In the genomic region with DNA sequence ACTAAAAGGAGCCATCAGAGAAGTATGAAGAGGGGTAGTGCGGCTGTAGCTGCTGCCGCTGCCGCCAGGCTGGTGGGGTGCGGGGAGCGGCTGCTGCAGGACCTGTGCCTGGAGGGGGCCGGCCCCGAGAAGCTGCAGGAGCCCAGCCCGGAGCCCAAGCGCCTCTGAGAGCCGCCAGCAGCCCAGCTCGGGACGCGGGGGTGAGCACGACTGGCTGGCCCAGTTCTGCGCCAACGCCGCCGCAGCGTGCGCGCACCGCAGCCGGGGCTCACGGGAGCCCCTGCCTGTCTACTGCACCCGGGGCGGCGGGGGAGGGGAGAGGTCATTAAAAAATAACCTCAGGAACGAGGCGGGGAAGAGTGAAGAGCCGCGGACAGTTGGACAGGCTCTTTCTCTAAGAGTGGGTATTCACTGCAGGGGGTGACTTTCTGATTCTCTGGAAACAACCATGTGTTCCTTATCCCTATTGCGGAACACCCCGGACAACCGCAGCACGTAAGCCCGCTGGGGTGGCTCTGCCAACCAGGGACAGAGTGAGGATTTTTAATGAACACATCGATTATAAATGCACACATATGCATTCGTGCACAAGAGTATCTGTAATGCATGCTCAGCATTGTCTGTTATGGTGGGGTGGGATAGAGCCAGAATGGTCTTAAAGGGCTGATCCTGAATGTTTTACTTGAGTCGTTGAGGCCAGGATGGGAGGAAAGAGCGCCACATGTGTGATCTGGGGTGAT, we compare ENCODE assay signal across 1 cellular context.
A peak's percentile ranks its signal among the peaks of the same experiment; 100 is the strongest.
TF ChIP-seq lines count a peak whose summit lies in the region.

No MANE protein-coding gene starts in this region.

TF ChIP-seq in HepG2, 621 proteins besides CTCF, POLR2A, EP300 and RAD21 (continued from another document and continues in another):
- no peak for TF ChIP-seq FOXO4 (CRISPR knock-in tag; conservative IDR thresholded peaks at IDR 0.05)
- no peak for TF ChIP-seq ZBTB46 (CRISPR knock-in tag; IDR thresholded peaks at IDR 0.05; ENCODE audit: borderline replicate concordance)
- no peak for TF ChIP-seq THAP11 (CRISPR knock-in tag; IDR thresholded peaks at IDR 0.05)
- TF ChIP-seq PHF21A (CRISPR knock-in tag; IDR thresholded peaks at IDR 0.05) = peak; percentile 68; the same call in 1 of the 2 replicates
- TF ChIP-seq, protein P1, sequence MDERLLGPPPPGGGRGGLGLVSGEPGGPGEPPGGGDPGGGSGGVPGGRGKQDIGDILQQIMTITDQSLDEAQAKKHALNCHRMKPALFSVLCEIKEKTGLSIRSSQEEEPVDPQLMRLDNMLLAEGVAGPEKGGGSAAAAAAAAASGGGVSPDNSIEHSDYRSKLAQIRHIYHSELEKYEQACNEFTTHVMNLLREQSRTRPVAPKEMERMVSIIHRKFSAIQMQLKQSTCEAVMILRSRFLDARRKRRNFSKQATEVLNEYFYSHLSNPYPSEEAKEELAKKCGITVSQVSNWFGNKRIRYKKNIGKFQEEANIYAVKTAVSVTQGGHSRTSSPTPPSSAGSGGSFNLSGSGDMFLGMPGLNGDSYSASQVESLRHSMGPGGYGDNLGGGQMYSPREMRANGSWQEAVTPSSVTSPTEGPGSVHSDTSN (CRISPR knock-in tag; IDR thresholded peaks at IDR 0.05) = no peak
- TF ChIP-seq GTF3A (CRISPR knock-in tag; conservative IDR thresholded peaks at IDR 0.05) = no peak
- TF ChIP-seq ZNF879 (CRISPR knock-in tag; IDR thresholded peaks at IDR 0.05) = no peak
- TF ChIP-seq, protein P2, sequence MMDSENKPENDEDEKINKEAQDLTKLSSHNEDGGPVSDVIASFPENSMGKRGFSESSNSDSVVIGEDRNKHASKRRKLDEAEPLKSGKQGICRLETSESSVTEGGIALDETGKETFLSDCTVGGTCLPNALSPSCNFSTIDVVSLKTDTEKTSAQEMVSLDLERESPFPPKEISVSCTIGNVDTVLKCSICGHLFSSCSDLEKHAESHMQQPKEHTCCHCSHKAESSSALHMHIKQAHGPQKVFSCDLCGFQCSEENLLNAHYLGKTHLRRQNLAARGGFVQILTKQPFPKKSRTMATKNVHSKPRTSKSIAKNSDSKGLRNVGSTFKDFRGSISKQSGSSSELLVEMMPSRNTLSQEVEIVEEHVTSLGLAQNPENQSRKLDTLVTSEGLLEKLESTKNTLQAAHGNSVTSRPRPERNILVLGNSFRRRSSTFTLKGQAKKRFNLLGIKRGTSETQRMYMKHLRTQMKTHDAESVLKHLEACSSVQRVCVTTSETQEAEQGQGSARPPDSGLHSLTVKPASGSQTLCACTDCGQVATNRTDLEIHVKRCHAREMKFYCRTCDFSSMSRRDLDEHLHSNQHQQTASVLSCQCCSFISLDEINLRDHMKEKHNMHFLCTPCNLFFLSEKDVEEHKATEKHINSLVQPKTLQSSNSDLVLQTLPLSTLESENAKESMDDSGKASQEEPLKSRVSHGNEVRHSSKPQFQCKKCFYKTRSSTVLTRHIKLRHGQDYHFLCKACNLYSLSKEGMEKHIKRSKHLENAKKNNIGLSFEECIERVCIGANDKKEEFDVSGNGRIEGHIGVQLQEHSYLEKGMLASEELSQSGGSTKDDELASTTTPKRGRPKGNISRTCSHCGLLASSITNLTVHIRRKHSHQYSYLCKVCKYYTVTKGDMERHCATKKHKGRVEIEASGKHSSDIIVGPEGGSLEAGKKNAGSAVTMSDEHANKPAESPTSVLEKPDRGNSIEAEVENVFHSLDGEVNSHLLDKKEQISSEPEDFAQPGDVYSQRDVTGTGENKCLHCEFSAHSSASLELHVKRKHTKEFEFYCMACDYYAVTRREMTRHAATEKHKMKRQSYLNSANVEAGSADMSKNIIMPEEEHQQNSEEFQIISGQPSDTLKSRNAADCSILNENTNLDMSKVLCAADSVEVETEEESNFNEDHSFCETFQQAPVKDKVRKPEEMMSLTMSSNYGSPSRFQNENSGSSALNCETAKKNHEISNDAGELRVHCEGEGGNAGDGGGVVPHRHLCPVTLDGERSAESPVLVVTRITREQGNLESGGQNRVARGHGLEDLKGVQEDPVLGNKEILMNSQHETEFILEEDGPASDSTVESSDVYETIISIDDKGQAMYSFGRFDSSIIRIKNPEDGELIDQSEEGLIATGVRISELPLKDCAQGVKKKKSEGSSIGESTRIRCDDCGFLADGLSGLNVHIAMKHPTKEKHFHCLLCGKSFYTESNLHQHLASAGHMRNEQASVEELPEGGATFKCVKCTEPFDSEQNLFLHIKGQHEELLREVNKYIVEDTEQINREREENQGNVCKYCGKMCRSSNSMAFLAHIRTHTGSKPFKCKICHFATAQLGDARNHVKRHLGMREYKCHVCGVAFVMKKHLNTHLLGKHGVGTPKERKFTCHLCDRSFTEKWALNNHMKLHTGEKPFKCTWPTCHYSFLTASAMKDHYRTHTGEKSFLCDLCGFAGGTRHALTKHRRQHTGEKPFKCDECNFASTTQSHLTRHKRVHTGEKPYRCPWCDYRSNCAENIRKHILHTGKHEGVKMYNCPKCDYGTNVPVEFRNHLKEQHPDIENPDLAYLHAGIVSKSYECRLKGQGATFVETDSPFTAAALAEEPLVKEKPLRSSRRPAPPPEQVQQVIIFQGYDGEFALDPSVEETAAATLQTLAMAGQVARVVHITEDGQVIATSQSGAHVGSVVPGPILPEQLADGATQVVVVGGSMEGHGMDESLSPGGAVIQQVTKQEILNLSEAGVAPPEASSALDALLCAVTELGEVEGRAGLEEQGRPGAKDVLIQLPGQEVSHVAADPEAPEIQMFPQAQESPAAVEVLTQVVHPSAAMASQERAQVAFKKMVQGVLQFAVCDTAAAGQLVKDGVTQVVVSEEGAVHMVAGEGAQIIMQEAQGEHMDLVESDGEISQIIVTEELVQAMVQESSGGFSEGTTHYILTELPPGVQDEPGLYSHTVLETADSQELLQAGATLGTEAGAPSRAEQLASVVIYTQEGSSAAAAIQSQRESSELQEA (CRISPR knock-in tag; IDR thresholded peaks at IDR 0.05; ENCODE audit: not compliant biosample characterization) = no peak
- no peak for TF ChIP-seq TCF7L2 (IDR thresholded peaks at IDR 0.05; ENCODE audit: low read depth, low read length)
- no peak for TF ChIP-seq SMAD3 (CRISPR knock-in tag; IDR thresholded peaks at IDR 0.05)
- TF ChIP-seq, protein P3, sequence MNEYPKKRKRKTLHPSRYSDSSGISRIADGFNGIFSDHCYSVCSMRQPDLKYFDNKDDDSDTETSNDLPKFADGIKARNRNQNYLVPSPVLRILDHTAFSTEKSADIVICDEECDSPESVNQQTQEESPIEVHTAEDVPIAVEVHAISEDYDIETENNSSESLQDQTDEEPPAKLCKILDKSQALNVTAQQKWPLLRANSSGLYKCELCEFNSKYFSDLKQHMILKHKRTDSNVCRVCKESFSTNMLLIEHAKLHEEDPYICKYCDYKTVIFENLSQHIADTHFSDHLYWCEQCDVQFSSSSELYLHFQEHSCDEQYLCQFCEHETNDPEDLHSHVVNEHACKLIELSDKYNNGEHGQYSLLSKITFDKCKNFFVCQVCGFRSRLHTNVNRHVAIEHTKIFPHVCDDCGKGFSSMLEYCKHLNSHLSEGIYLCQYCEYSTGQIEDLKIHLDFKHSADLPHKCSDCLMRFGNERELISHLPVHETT (CRISPR knock-in tag; conservative IDR thresholded peaks at IDR 0.05) = no peak
- no peak for TF ChIP-seq ZBTB1 (CRISPR knock-in tag; IDR thresholded peaks at IDR 0.05; ENCODE audit: borderline replicate concordance)
- TF ChIP-seq PLRG1 (conservative IDR thresholded peaks at IDR 0.05) = no peak
- TF ChIP-seq, protein P4, sequence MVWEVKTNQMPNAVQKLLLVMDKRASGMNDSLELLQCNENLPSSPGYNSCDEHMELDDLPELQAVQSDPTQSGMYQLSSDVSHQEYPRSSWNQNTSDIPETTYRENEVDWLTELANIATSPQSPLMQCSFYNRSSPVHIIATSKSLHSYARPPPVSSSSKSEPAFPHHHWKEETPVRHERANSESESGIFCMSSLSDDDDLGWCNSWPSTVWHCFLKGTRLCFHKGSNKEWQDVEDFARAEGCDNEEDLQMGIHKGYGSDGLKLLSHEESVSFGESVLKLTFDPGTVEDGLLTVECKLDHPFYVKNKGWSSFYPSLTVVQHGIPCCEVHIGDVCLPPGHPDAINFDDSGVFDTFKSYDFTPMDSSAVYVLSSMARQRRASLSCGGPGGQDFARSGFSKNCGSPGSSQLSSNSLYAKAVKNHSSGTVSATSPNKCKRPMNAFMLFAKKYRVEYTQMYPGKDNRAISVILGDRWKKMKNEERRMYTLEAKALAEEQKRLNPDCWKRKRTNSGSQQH (CRISPR knock-in tag; IDR thresholded peaks at IDR 0.05; ENCODE audit: low read depth) = no peak
- no peak for TF ChIP-seq KLF6 (CRISPR knock-in tag; IDR thresholded peaks at IDR 0.05)
- TF ChIP-seq CBX1 (IDR thresholded peaks at IDR 0.05; ENCODE audit: low read depth) = no peak
- TF ChIP-seq ZNF367 (CRISPR knock-in tag; IDR thresholded peaks at IDR 0.05; ENCODE audit: borderline replicate concordance) = no peak
- no peak for TF ChIP-seq TGIF2 (CRISPR knock-in tag; IDR thresholded peaks at IDR 0.05)
- peak; percentile 64; the same call in 1 of the 2 replicates for TF ChIP-seq ZGPAT (CRISPR knock-in tag; IDR thresholded peaks at IDR 0.05)
- TF ChIP-seq, protein P5, sequence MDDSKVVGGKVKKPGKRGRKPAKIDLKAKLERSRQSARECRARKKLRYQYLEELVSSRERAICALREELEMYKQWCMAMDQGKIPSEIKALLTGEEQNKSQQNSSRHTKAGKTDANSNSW (CRISPR knock-in tag; IDR thresholded peaks at IDR 0.05; ENCODE audit: borderline replicate concordance) = no peak
- no peak for TF ChIP-seq ETV5 (CRISPR knock-in tag; IDR thresholded peaks at IDR 0.05; ENCODE audit: borderline replicate concordance)
- no peak for TF ChIP-seq ZBTB25 (CRISPR knock-in tag; IDR thresholded peaks at IDR 0.05)
